Comparison of ENCODE assay signal across 22 cellular contexts in genomic region chr3:39497753-39498152, GRCh38. TPM values are rescaled to one million over a fixed set of nuclear protein-coding genes. Genes with fewer than 3 reads are reported as not detected.
"Had no signal": no experiment of that assay in that cellular context is flagged by ENCODE, and none has a peak within 500 bp of the region (broad histone marks: within the 10 kb centered on the region; RNA-seq: fewer than 3 reads in every experiment).

No MANE protein-coding gene starts in this region.

- H3K27ac ChIP-seq: body of pancreas, colonic mucosa, foreskin keratinocyte, testis had no signal

- H3K27me3 ChIP-seq: colonic mucosa, testis had no signal

- H3K4me1 Mint-ChIP-seq: activated T-helper 17 cell treated with anti-CD3 and anti-CD28 coated beads, Interleukin-2, amount 50 U/mL, for 72 hours; nephron progenitor cell had no signal

- H3K9me3 ChIP-seq: body of pancreas, colonic mucosa, testis had no signal

- FAIRE-seq: keratinocyte, TTC549 had no signal

- ATAC-seq: activated CD4-positive, alpha-beta T cell treated with anti-CD3 and anti-CD28 coated beads for 36 hours; activated CD8-positive, alpha-beta memory T cell treated with anti-CD3 and anti-CD28 coated beads, Interleukin-2, amount 10 ng/mL, durations not matched to agents 7 days and 5 days; activated T-helper 17 cell treated with anti-CD3 and anti-CD28 coated beads, Interleukin-2, amount 50 U/mL, for 72 hours; body of pancreas had no signal

- H3K4me3 ChIP-seq: body of pancreas, colonic mucosa, lung, testis had no signal

- H3K36me3 Mint-ChIP-seq: activated CD8-positive, alpha-beta memory T cell treated with anti-CD3 and anti-CD28 coated beads, Interleukin-2, amount 10 ng/mL, durations not matched to agents 7 days and 5 days; type B pancreatic cell; WTC11 had no signal

- H3K9me3 Mint-ChIP-seq: activated CD4-positive, alpha-beta memory T cell treated with anti-CD3 and anti-CD28 coated beads, Interleukin-2, amount 10 ng/mL, durations not matched to agents 7 days and 5 days; activated naive CD8-positive, alpha-beta T cell treated with anti-CD3 and anti-CD28 coated beads, Interleukin-2, amount 10 ng/mL, durations not matched to agents 7 days and 5 days; activated T-helper 17 cell treated with anti-CD3 and anti-CD28 coated beads, Interleukin-2, amount 50 U/mL, for 72 hours; nephron progenitor cell; stimulated activated naive CD8-positive, alpha-beta T cell treated with anti-CD3 and anti-CD28 coated beads, Interleukin-15, Interleukin-2, amounts not matched to agents 100 ng/mL and 50 ng/mL, for 24 hours; T-helper 2 cell treated with Interferon-gamma antibody and Interleukin-4, amounts not matched to agents 5 μg/mL and 100 μg/mL, for 36 hours; type B pancreatic cell had no signal

- H3K4me3 Mint-ChIP-seq: activated CD4-positive, alpha-beta memory T cell treated with anti-CD3 and anti-CD28 coated beads, Interleukin-2, amount 10 ng/mL, durations not matched to agents 7 days and 5 days; activated CD4-positive, alpha-beta T cell treated with anti-CD3 and anti-CD28 coated beads for 36 hours; activated CD8-positive, alpha-beta memory T cell treated with anti-CD3 and anti-CD28 coated beads, Interleukin-2, amount 10 ng/mL, durations not matched to agents 7 days and 5 days; activated naive CD8-positive, alpha-beta T cell treated with anti-CD3 and anti-CD28 coated beads, Interleukin-2, amount 10 ng/mL, durations not matched to agents 7 days and 5 days; activated T-helper 17 cell treated with anti-CD3 and anti-CD28 coated beads, Interleukin-2, amount 50 U/mL, for 72 hours; nephron progenitor cell; stimulated activated naive CD8-positive, alpha-beta T cell treated with anti-CD3 and anti-CD28 coated beads, Interleukin-15, Interleukin-2, amounts not matched to agents 100 ng/mL and 50 ng/mL, for 24 hours; T-helper 2 cell treated with Interferon-gamma antibody and Interleukin-4, amounts not matched to agents 5 μg/mL and 100 μg/mL, for 36 hours; type B pancreatic cell had no signal

- H3K27ac Mint-ChIP-seq: activated CD4-positive, alpha-beta memory T cell treated with anti-CD3 and anti-CD28 coated beads, Interleukin-2, amount 10 ng/mL, durations not matched to agents 7 days and 5 days; activated CD4-positive, alpha-beta T cell treated with anti-CD3 and anti-CD28 coated beads for 36 hours; activated CD8-positive, alpha-beta memory T cell treated with anti-CD3 and anti-CD28 coated beads, Interleukin-2, amount 10 ng/mL, durations not matched to agents 7 days and 5 days; activated naive CD8-positive, alpha-beta T cell treated with anti-CD3 and anti-CD28 coated beads, Interleukin-2, amount 10 ng/mL, durations not matched to agents 7 days and 5 days; activated T-helper 17 cell treated with anti-CD3 and anti-CD28 coated beads, Interleukin-2, amount 50 U/mL, for 72 hours; nephron progenitor cell; stimulated activated naive CD8-positive, alpha-beta T cell treated with anti-CD3 and anti-CD28 coated beads, Interleukin-15, Interleukin-2, amounts not matched to agents 100 ng/mL and 50 ng/mL, for 24 hours; T-helper 2 cell treated with Interferon-gamma antibody and Interleukin-4, amounts not matched to agents 5 μg/mL and 100 μg/mL, for 36 hours; type B pancreatic cell; WTC11 had no signal

- DNase-seq: activated CD4-positive, alpha-beta memory T cell treated with anti-CD3 and anti-CD28 coated beads, Interleukin-2, amount 10 ng/mL, durations not matched to agents 7 days and 5 days; activated CD4-positive, alpha-beta T cell treated with anti-CD3 and anti-CD28 coated beads for 36 hours; activated CD8-positive, alpha-beta memory T cell treated with anti-CD3 and anti-CD28 coated beads, Interleukin-2, amount 10 ng/mL, durations not matched to agents 7 days and 5 days; activated naive CD4-positive, alpha-beta T cell treated with Interleukin-2 at 50 U/mL for 16 hours; activated naive CD8-positive, alpha-beta T cell treated with anti-CD3 and anti-CD28 coated beads, Interleukin-2, amount 10 ng/mL, durations not matched to agents 7 days and 5 days; activated T-cell treated with anti-CD3 and anti-CD28 coated beads, Interleukin-2, amount 50 U/mL, for 1 hour; body of pancreas; colonic mucosa; foreskin keratinocyte; nephron progenitor cell; stimulated activated CD4-positive, alpha-beta T cell treated with anti-CD3 and anti-CD28 coated beads, Interleukin-2, amount 100 ng/mL, for 48 hours; testis had no signal

- H3K36me3 ChIP-seq: colonic mucosa had no signal

- H3K4me1 ChIP-seq: colonic mucosa, foreskin keratinocyte, testis had no signal

RNA-seq across cellular contexts. Expression of gene MOBP, which starts 30.3 kb away (rescaled TPM):
- total RNA-seq: activated CD4-positive, alpha-beta memory T cell treated with anti-CD3 and anti-CD28 coated beads, Interleukin-2, amount 10 ng/mL, durations not matched to agents 7 days and 5 days; activated CD4-positive, alpha-beta T cell treated with anti-CD3 and anti-CD28 coated beads for 36 hours; activated CD8-positive, alpha-beta memory T cell treated with anti-CD3 and anti-CD28 coated beads, Interleukin-2, amount 10 ng/mL, durations not matched to agents 7 days and 5 days; activated naive CD8-positive, alpha-beta T cell treated with anti-CD3 and anti-CD28 coated beads, Interleukin-2, amount 10 ng/mL, durations not matched to agents 7 days and 5 days; activated T-helper 17 cell treated with anti-CD3 and anti-CD28 coated beads, Interleukin-2, amount 50 U/mL, for 72 hours; body of pancreas; fibroblast of lung; foreskin keratinocyte; myocyte had no signal
- polyA plus RNA-seq: fibroblast of lung, foreskin keratinocyte, keratinocyte had no signal
